In genomic region chr9:75890541-75891276, GRCh38 we compare ENCODE assay signal across 1 cellular context.
A peak's percentile ranks its signal among the peaks of the same experiment; 100 is the strongest.
TF ChIP-seq lines count a peak whose summit lies in the region.

PCSK5 (plus strand) TSS chr9:75890673; CDS start chr9:75891182, 509 bp downstream.

TF ChIP-seq in HEK293, 187 proteins besides CTCF, POLR2A, EP300 and RAD21 (continued from another document and continues in another):
- TF ChIP-seq AEBP2 (tag by site-specific recombination; IDR thresholded peaks at IDR 0.05; ENCODE audit: borderline replicate concordance), result no peak
- no peak for TF ChIP-seq ZNF837 (tag by site-specific recombination; IDR thresholded peaks at IDR 0.05)
- no peak for TF ChIP-seq PRDM1 (tag by site-specific recombination; IDR thresholded peaks at IDR 0.05)
- no peak for TF ChIP-seq ZNF169 (tag by site-specific recombination; IDR thresholded peaks at IDR 0.05)
- no peak for TF ChIP-seq TSHZ1 (tag by site-specific recombination; IDR thresholded peaks at IDR 0.05; ENCODE audit: borderline replicate concordance)
- no peak for TF ChIP-seq ZNF175 (tag by site-specific recombination; IDR thresholded peaks at IDR 0.05)
- TF ChIP-seq ZNF366 (tag by site-specific recombination; conservative IDR thresholded peaks at IDR 0.05), result peak; percentile 62; the same call in 1 of the 2 replicates
- TF ChIP-seq ZNF626 (tag by site-specific recombination; IDR thresholded peaks at IDR 0.05), result no peak
- no peak for TF ChIP-seq ZBTB1 (tag by site-specific recombination; IDR thresholded peaks at IDR 0.05)
- no peak for TF ChIP-seq SCRT1 (tag by site-specific recombination; IDR thresholded peaks at IDR 0.05; ENCODE audit: borderline replicate concordance)
- TF ChIP-seq ZFP3 (tag by site-specific recombination; IDR thresholded peaks at IDR 0.05; ENCODE audit: low read depth), result no peak
- TF ChIP-seq ZNF449 (tag by site-specific recombination; IDR thresholded peaks at IDR 0.05), result no peak
- TF ChIP-seq ZNF24 (tag by site-specific recombination; IDR thresholded peaks at IDR 0.05), result no peak
- no peak for TF ChIP-seq ZNF639 (tag by site-specific recombination; IDR thresholded peaks at IDR 0.05)
- TF ChIP-seq ZFHX2 (tag by site-specific recombination; conservative IDR thresholded peaks at IDR 0.05), result peak; percentile 89
- no peak for TF ChIP-seq ZNF184 (tag by site-specific recombination; IDR thresholded peaks at IDR 0.05)
- no peak; the same call in 1 of the 2 replicates for TF ChIP-seq ZBTB44 (tag by site-specific recombination; IDR thresholded peaks at IDR 0.05)
- TF ChIP-seq SP3 (tag by site-specific recombination; IDR thresholded peaks at IDR 0.05), result peak; percentile 86
- 0 out of 2 replicates have a peak, but pooled peaks have one; percentile 1 for TF ChIP-seq ZSCAN5A (tag by site-specific recombination; IDR thresholded peaks at IDR 0.05)
- TF ChIP-seq HOXD13 (CRISPR knock-in tag; IDR thresholded peaks at IDR 0.05; ENCODE audit: borderline replicate concordance), result no peak
- no peak for TF ChIP-seq ZNF423 (tag by site-specific recombination; IDR thresholded peaks at IDR 0.05)
- no peak for TF ChIP-seq ZNF791 (tag by site-specific recombination; IDR thresholded peaks at IDR 0.05)
- peak; percentile 81 for TF ChIP-seq ZBTB26 (tag by site-specific recombination; optimal IDR thresholded peaks at IDR 0.05)
- no peak for TF ChIP-seq ZNF596 (tag by site-specific recombination; IDR thresholded peaks at IDR 0.05)
- no peak for TF ChIP-seq ZNF560 (tag by site-specific recombination; IDR thresholded peaks at IDR 0.05; ENCODE audit: borderline replicate concordance)
- TF ChIP-seq PBX3 (CRISPR knock-in tag; IDR thresholded peaks at IDR 0.05), result peak; percentile 70; the same call in 1 of the 2 replicates
- TF ChIP-seq ZNF830 (tag by site-specific recombination; IDR thresholded peaks at IDR 0.05; ENCODE audit: low read depth), result no peak
- peak; percentile 43 for TF ChIP-seq GLIS1 (tag by site-specific recombination; IDR thresholded peaks at IDR 0.05)
- TF ChIP-seq ZNF274 (IDR thresholded peaks at IDR 0.05; ENCODE audit: low read length), result no peak
- TF ChIP-seq ZNF274 (tag by site-specific recombination; IDR thresholded peaks at IDR 0.05; ENCODE audit: borderline replicate concordance), result no peak
- TF ChIP-seq ZBTB20 (tag by site-specific recombination; IDR thresholded peaks at IDR 0.05), result peak; percentile 96
- peak; percentile 73 for TF ChIP-seq ZNF76 (tag by site-specific recombination; IDR thresholded peaks at IDR 0.05; ENCODE audit: borderline replicate concordance, low read depth)
- no peak for TF ChIP-seq ZNF654 (tag by site-specific recombination; IDR thresholded peaks at IDR 0.05; ENCODE audit: low read depth)
- no peak for TF ChIP-seq ZNF148 (tag by site-specific recombination; IDR thresholded peaks at IDR 0.05; ENCODE audit: borderline replicate concordance)
- no peak for TF ChIP-seq TCF7L2 (IDR thresholded peaks at IDR 0.05; ENCODE audit: borderline replicate concordance, low read depth, low read length)
- no peak for TF ChIP-seq ZNF292 (tag by site-specific recombination; IDR thresholded peaks at IDR 0.05; ENCODE audit: borderline replicate concordance, low read depth)
- no peak for TF ChIP-seq ZNF114 (tag by site-specific recombination; IDR thresholded peaks at IDR 0.05)
- no peak for TF ChIP-seq ZNF280D (tag by site-specific recombination; IDR thresholded peaks at IDR 0.05)
- TF ChIP-seq ZNF645 (tag by site-specific recombination; IDR thresholded peaks at IDR 0.05), result no peak
- 0 out of 2 replicates have a peak, but pooled peaks have one; percentile 17 for TF ChIP-seq OSR2 (tag by site-specific recombination; IDR thresholded peaks at IDR 0.05)
